34 cellular contexts compared by ENCODE assay signal in genomic region chr2:211473116-211473515, GRCh38.
"Had no signal": no experiment of that assay in that cellular context is flagged by ENCODE, and none has a peak within 500 bp of the region (broad histone marks: within the 10 kb centered on the region; RNA-seq: fewer than 3 reads in every experiment).

No MANE protein-coding gene starts in this region.

- DNase-seq: Karpas-422, Kasumi-1, MG63, MM.1S, MV-4-11, NCI-H1048, NCI-H1092, NCI-H1092 treated with DMSO at 0.1 percent for 48 hours, NCI-H1105, NCI-H1105 treated with DMSO at 0.1 percent for 48 hours, NCI-H1417, NCI-H1417 treated with DMSO at 0.1 percent for 48 hours, NCI-H1436, NCI-H1436 treated with DMSO at 0.1 percent for 48 hours, NCI-H146, NCI-H1694, NCI-H1694 treated with DMSO at 0.1 percent for 48 hours, NCI-H187, NCI-H187 treated with DMSO at 0.1 percent for 48 hours, NCI-H1930, NCI-H2029, NCI-H2029 treated with DMSO at 0.1 percent for 48 hours, NCI-H2081, NCI-H2081 treated with DMSO at 0.1 percent for 48 hours, NCI-H2107, NCI-H2171, NCI-H2171 treated with DMSO at 0.1 percent for 48 hours, NCI-H2227 treated with DMSO at 0.1 percent for 48 hours, NCI-H226, NCI-H345, NCI-H510A, NCI-H510A treated with DMSO at 0.1 percent for 48 hours, NCI-H524, NCI-H524 treated with DMSO at 0.1 percent for 48 hours had no signal
